ENCODE assay signal across 8 cellular contexts in genomic region chr2:61887684-61888303, GRCh38. TPM values are rescaled to one million over a fixed set of nuclear protein-coding genes. Genes with fewer than 3 reads are reported as not detected.
DNase-seq lines count a peak whose midpoint lies in the region; ATAC-seq and TF ChIP-seq lines count a peak whose summit lies in the region.

No MANE protein-coding gene starts in this region.

- no peak for DNase-seq in CD8-positive, alpha-beta memory T cell
- DNase-seq in SW480 (ENCODE audit: low spot score) = peak; percentile 34
- DNase-seq in effector memory CD8-positive, alpha-beta T cell = no peak
- DNase-seq in uterus = no peak

- H3K36me3 ChIP-seq in CD8-positive, alpha-beta memory T cell (ENCODE audit: insufficient read depth, low read length) = peaks cover 15% of the 10 kb centered on the region
- H3K36me3 ChIP-seq in HEK293 (ENCODE audit: control insufficient read depth in 2 of 2, insufficient read depth in 1 of 2, low read length in 2 of 2) (peaks cover 36 to 43% of the 10 kb centered on the region in 2 experiments), mucosa of rectum (ENCODE audit: control insufficient read depth in 2 of 2, insufficient read depth in 2 of 2, low read length in 2 of 2) (peaks cover 11 to 20% of the 10 kb centered on the region in 2 donors), uterus (no peaks in the 10 kb centered on the region)

- peak overlapping the region; percentile 97 to 100 (median 99) for H3K4me3 Mint-ChIP-seq in CD8-positive, alpha-beta memory T cell
- H3K4me3 Mint-ChIP-seq in effector memory CD8-positive, alpha-beta T cell = peak overlapping the region; percentile 96 to 98

- H3K9me3 ChIP-seq in CD8-positive, alpha-beta memory T cell (ENCODE audit: low read length) = no peaks in the 10 kb centered on the region
- no peaks in the 10 kb centered on the region for H3K9me3 ChIP-seq in HEK293 (ENCODE audit: control insufficient read depth, insufficient read depth, low read depth, low read length)
- no peaks in the 10 kb centered on the region for H3K9me3 ChIP-seq in mucosa of rectum (ENCODE audit: control insufficient read depth in 2 of 2, low read length in 2 of 2)
- H3K9me3 ChIP-seq in uterus = no peaks in the 10 kb centered on the region

- ATAC-seq in effector memory CD8-positive, alpha-beta T cell (replicated peaks) = peak; percentile 16
- no peak for ATAC-seq in GM18520 (IDR thresholded peaks at IDR 0.05; ENCODE audit: unreplicated experiment)
- ATAC-seq in GM18505 (IDR thresholded peaks at IDR 0.05; ENCODE audit: unreplicated experiment) = no peak

- no peaks in the 10 kb centered on the region for H3K9me3 Mint-ChIP-seq in CD8-positive, alpha-beta memory T cell
- H3K9me3 Mint-ChIP-seq in effector memory CD8-positive, alpha-beta T cell = no peaks in the 10 kb centered on the region

- H3K36me3 Mint-ChIP-seq in CD8-positive, alpha-beta memory T cell = peaks cover 0 to 45% (median 2%) of the 10 kb centered on the region in 3 donors
- peaks cover 66% of the 10 kb centered on the region for H3K36me3 Mint-ChIP-seq in effector memory CD8-positive, alpha-beta T cell (ENCODE audit: insufficient read depth)

- H3K4me1 Mint-ChIP-seq in CD8-positive, alpha-beta memory T cell = peaks cover 24 to 37% (median 32%) of the 10 kb centered on the region in 3 donors
- peaks cover 22 to 27% of the 10 kb centered on the region in 2 donors for H3K4me1 Mint-ChIP-seq in effector memory CD8-positive, alpha-beta T cell (ENCODE audit: low read depth in 2 of 2)

- peaks cover 19% of the 10 kb centered on the region for H3K4me1 ChIP-seq in CD8-positive, alpha-beta memory T cell (ENCODE audit: insufficient read depth, low read length)
- H3K4me1 ChIP-seq in HEK293 (ENCODE audit: control insufficient read depth, insufficient read depth, low read length) = no peaks in the 10 kb centered on the region
- H3K4me1 ChIP-seq in mucosa of rectum (ENCODE audit: control insufficient read depth in 2 of 2, insufficient read depth in 2 of 2, low read length in 2 of 2) = peaks cover 6 to 13% of the 10 kb centered on the region in 2 donors
- H3K4me1 ChIP-seq in uterus = no peaks in the 10 kb centered on the region

- H3K9ac ChIP-seq in mucosa of rectum (ENCODE audit: low read depth in 1 of 2, low read length in 2 of 2) = peak overlapping the region; percentile 85 to 97

- TF ChIP-seq POLR2A in uterus (IDR thresholded peaks at IDR 0.05) (no peak), GM18505 (IDR thresholded peaks at IDR 0.05; ENCODE audit: borderline replicate concordance, extremely low read depth, insufficient read depth, insufficient read length) (no peak)

- H3K4me3 ChIP-seq in CD8-positive, alpha-beta memory T cell (ENCODE audit: low read length) = peak overlapping the region; percentile 98
- H3K4me3 ChIP-seq in HEK293 (ENCODE audit: low read depth, low read length) = peak overlapping the region; percentile 93
- peak overlapping the region; percentile 85 to 90 for H3K4me3 ChIP-seq in mucosa of rectum (ENCODE audit: low read length in 2 of 2)
- peak overlapping the region; percentile 60 to 72 for H3K4me3 ChIP-seq in uterus

- H3K27ac Mint-ChIP-seq in CD8-positive, alpha-beta memory T cell = peak overlapping the region; percentile 97 to 100 (median 100)
- peak overlapping the region; percentile 99 for H3K27ac Mint-ChIP-seq in effector memory CD8-positive, alpha-beta T cell

- no peaks in the 10 kb centered on the region for H3K27me3 ChIP-seq in CD8-positive, alpha-beta memory T cell (ENCODE audit: insufficient read depth, low read length, poor library complexity, severe bottlenecking)
- H3K27me3 ChIP-seq in mucosa of rectum (ENCODE audit: control insufficient read depth in 2 of 2, insufficient read depth in 2 of 2, low read length in 2 of 2) = no peaks in the 10 kb centered on the region
- H3K27me3 ChIP-seq in uterus = no peaks in the 10 kb centered on the region

- CTCF ChIA-PET in CD8-positive, alpha-beta memory T cell (lab: Charles Lee) = no interaction called here
- CTCF ChIA-PET in HEK293 (lab: Yijun Ruan, JAX) = interaction anchor here (1.1 kb wide), 1 partner anchor 752 kb away, joined by 3 read pairs; no protein-coding TSS in a partner anchor

- H3K27ac ChIP-seq in CD8-positive, alpha-beta memory T cell (ENCODE audit: low read depth, low read length) = peak overlapping the region; percentile 96
- peak overlapping the region; percentile 99 for H3K27ac ChIP-seq in HEK293 (ENCODE audit: extremely low read depth, low read depth, low read length)
- peak overlapping the region; percentile 95 to 97 for H3K27ac ChIP-seq in mucosa of rectum (ENCODE audit: low read depth in 2 of 2, low read length in 2 of 2)
- peak overlapping the region; percentile 93 to 98 for H3K27ac ChIP-seq in uterus

- H3K27me3 Mint-ChIP-seq in CD8-positive, alpha-beta memory T cell = peaks cover 0 to 6% of the 10 kb centered on the region in 2 donors
- H3K27me3 Mint-ChIP-seq in effector memory CD8-positive, alpha-beta T cell = no peaks in the 10 kb centered on the region

- POLR2A ChIA-PET in CD8-positive, alpha-beta memory T cell (lab: Charles Lee) = no interaction called here
- POLR2A ChIA-PET in HEK293 (lab: Yijun Ruan, JAX) = interaction anchor here (0.6 to 1.4 kb wide), 2 partner anchors 8 to 34 kb away, joined by 5 to 6 read pairs; partner anchors contain the start of gene FAM161A

- intact Hi-C loops in uterus (cut with DNase I; ENCODE audit: low total_unique reads) = no loop called here

- no peak for TF ChIP-seq CTCF in HEK293 (tag by site-specific recombination; IDR thresholded peaks at IDR 0.05)
- no peak for TF ChIP-seq CTCF in uterus (IDR thresholded peaks at IDR 0.05)

TF ChIP-seq in HEK293, 187 proteins besides CTCF, POLR2A, EP300 and RAD21:
- TF ChIP-seq ZNF704 (tag by site-specific recombination; IDR thresholded peaks at IDR 0.05) = no peak
- TF ChIP-seq, protein P1, sequence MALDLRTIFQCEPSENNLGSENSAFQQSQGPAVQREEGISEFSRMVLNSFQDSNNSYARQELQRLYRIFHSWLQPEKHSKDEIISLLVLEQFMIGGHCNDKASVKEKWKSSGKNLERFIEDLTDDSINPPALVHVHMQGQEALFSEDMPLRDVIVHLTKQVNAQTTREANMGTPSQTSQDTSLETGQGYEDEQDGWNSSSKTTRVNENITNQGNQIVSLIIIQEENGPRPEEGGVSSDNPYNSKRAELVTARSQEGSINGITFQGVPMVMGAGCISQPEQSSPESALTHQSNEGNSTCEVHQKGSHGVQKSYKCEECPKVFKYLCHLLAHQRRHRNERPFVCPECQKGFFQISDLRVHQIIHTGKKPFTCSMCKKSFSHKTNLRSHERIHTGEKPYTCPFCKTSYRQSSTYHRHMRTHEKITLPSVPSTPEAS (tag by site-specific recombination; IDR thresholded peaks at IDR 0.05) = peak; percentile 55; the same call in 1 of the 2 replicates

RNA-seq across cellular contexts. Expression of gene CCT4, which starts 0.7 kb away (rescaled TPM):
- 100 to 1,000 TPM; 331 to 361 TPM for total RNA-seq in CD8-positive, alpha-beta memory T cell
- 134 TPM for polyA plus RNA-seq in CD8-positive, alpha-beta memory T cell
- 100 to 1,000 TPM in 2 of 4 donors, 10 to 100 TPM in 2; 88.4 to 151 (median 120) TPM for total RNA-seq in uterus

RNA-seq across cellular contexts. Expression of gene COMMD1, which starts 17.7 kb away (rescaled TPM):
- 10 to 100 TPM; 36.4 to 41.2 TPM for total RNA-seq in CD8-positive, alpha-beta memory T cell
- 54.6 TPM for polyA plus RNA-seq in CD8-positive, alpha-beta memory T cell
- total RNA-seq in uterus = 10 to 100 TPM in 3 of 4 donors, 1 to 10 TPM in 1; 8.5 to 80.7 (median 48.2) TPM

RNA-seq across cellular contexts. Expression of gene FAM161A, which starts 33.9 kb away (rescaled TPM):
- total RNA-seq in CD8-positive, alpha-beta memory T cell = 1 to 10 TPM; 5.6 to 5.8 TPM
- polyA plus RNA-seq in CD8-positive, alpha-beta memory T cell = 1.7 TPM
- total RNA-seq in uterus = 10 to 100 TPM in 2 of 4 donors, 1 to 10 TPM in 1, under 1 TPM in 1; 0.88 to 69.7 (median 12.5) TPM
